ENCODE assay signal across 24 cellular contexts in genomic region chr11:79963886-79964660, GRCh38.
DNase-seq lines count a peak whose midpoint lies in the region; ATAC-seq and TF ChIP-seq lines count a peak whose summit lies in the region.
"Had no signal": no experiment of that assay in that cellular context is flagged by ENCODE, and none has a peak within 500 bp of the region (broad histone marks: within the 10 kb centered on the region; RNA-seq: fewer than 3 reads in every experiment).

No MANE protein-coding gene starts in this region.

- ATAC-seq in HG02588 (IDR thresholded peaks at IDR 0.05; ENCODE audit: unreplicated experiment): no peak
- ATAC-seq: GM23338, Right ventricle myocardium inferior had no signal

- H3K9me3 Mint-ChIP-seq in nephron progenitor cell: peaks cover 16% of the 10 kb centered on the region

- no peaks in the 10 kb centered on the region for H3K79me2 ChIP-seq in hepatocyte

- DNase-seq in NCI-H345 (lab: John Stamatoyannopoulos, UW) (peak; percentile 20), NCI-H345 treated with DMSO at 0.1 percent for 48 hours (lab: John Stamatoyannopoulos, UW; ENCODE audit: unreplicated experiment) (no peak), astrocyte of the hippocampus (ENCODE audit: low read depth, low spot score) (peak; percentile 12), nephron progenitor cell (peak; percentile 4), hepatocyte (ENCODE audit: low spot score) (no peak), NOMO-1 (lab: John Stamatoyannopoulos, UW; ENCODE audit: unreplicated experiment in 2 of 2) (no peak)
- DNase-seq: 8988T; DMS79 treated with DMSO at 0.1 percent for 48 hours; HCEC 1CT; Karpas-422; MG63; NCI-H1092 treated with DMSO at 0.1 percent for 48 hours; NCI-H1694; NCI-H2081 treated with DMSO at 0.1 percent for 48 hours; NCI-H2227 treated with DMSO at 0.1 percent for 48 hours; NCI-H524 treated with DMSO at 0.1 percent for 48 hours; NK-92 treated with Interleukin-12 subunit alpha and Interleukin-12 subunit beta, amount 100 ng/mL, for 24 hours had no signal

- WGBS in hepatocyte (ENCODE audit: low lambda C conversion rate, missing lambda C conversion rate): 67% methylated on average over 5 of the region's 5 CpGs

- H3K4me3 ChIP-seq in skeletal muscle tissue (ENCODE audit: low read length in 3 of 3) (peak overlapping the region in 2 of 3 donors; percentile 38 to 56), hepatocyte (no peak overlapping the region)
- H3K4me3 ChIP-seq: GM23338, MG63, SK-N-MC had no signal

- no peak overlapping the region for H2AFZ ChIP-seq in hepatocyte
- H2AFZ ChIP-seq: GM23338 had no signal

- no peaks in the 10 kb centered on the region for H3K9me2 ChIP-seq in hepatocyte (replicated peaks; ENCODE audit: insufficient read depth)

- no peak overlapping the region for H3K4me3 Mint-ChIP-seq in nephron progenitor cell
- H3K4me3 Mint-ChIP-seq: CD14-positive monocyte, GM23338, IgD-negative memory B cell had no signal

- TF ChIP-seq CTCF in nephron progenitor cell (IDR thresholded peaks at IDR 0.05) (no peak), hepatocyte (IDR thresholded peaks at IDR 0.05; ENCODE audit: poor library complexity) (no peak)

- H3K27me3 ChIP-seq in skeletal muscle tissue (ENCODE audit: control insufficient read depth in 3 of 3, insufficient read depth in 3 of 3, low read length in 3 of 3) (no peaks in the 10 kb centered on the region), hepatocyte (no peaks in the 10 kb centered on the region)
- H3K27me3 ChIP-seq: MG63 had no signal

- no peak overlapping the region for H3K4me2 ChIP-seq in hepatocyte
- H3K4me2 ChIP-seq: GM23338 had no signal

- peaks cover 0 to 4% (median 2%) of the 10 kb centered on the region in 3 donors for H3K9me3 ChIP-seq in skeletal muscle tissue (ENCODE audit: control insufficient read depth in 3 of 3, low read length in 3 of 3)
- no peaks in the 10 kb centered on the region for H3K9me3 ChIP-seq in hepatocyte (ENCODE audit: low read depth)
- H3K9me3 ChIP-seq: MG63 had no signal

- no peaks in the 10 kb centered on the region for H3K36me3 Mint-ChIP-seq in nephron progenitor cell (ENCODE audit: low read depth)
- H3K36me3 Mint-ChIP-seq: CD14-positive monocyte, IgD-negative memory B cell had no signal

- H3K9ac ChIP-seq in skeletal muscle tissue (ENCODE audit: low read depth in 1 of 3, low read length in 3 of 3): peak overlapping the region in 2 of 3 donors; percentile 46 to 57

- H3K4me1 ChIP-seq in skeletal muscle tissue (ENCODE audit: control insufficient read depth in 3 of 3, insufficient read depth in 3 of 3, low read length in 3 of 3) (no peaks in the 10 kb centered on the region), hepatocyte (ENCODE audit: insufficient read depth) (no peaks in the 10 kb centered on the region)

- H3K27me3 Mint-ChIP-seq in nephron progenitor cell (ENCODE audit: low read depth, poor library complexity): peaks cover 28% of the 10 kb centered on the region
- H3K27me3 Mint-ChIP-seq: IgD-negative memory B cell had no signal

- peaks cover 6% of the 10 kb centered on the region for H3K4me1 Mint-ChIP-seq in nephron progenitor cell
- H3K4me1 Mint-ChIP-seq: CD14-positive monocyte, GM23338, IgD-negative memory B cell had no signal

- H3K36me3 ChIP-seq in skeletal muscle tissue (ENCODE audit: control insufficient read depth in 3 of 3, insufficient read depth in 3 of 3, low read length in 3 of 3) (no peaks in the 10 kb centered on the region), hepatocyte (replicated peaks; ENCODE audit: insufficient read depth, low read depth) (peaks cover 3% of the 10 kb centered on the region)
- H3K36me3 ChIP-seq: MG63 had no signal

- H3K27ac Mint-ChIP-seq in nephron progenitor cell: no peak overlapping the region
- H3K27ac Mint-ChIP-seq: CD14-positive monocyte, GM23338 had no signal

- no peak overlapping the region for H3K27ac ChIP-seq in skeletal muscle tissue (ENCODE audit: low read depth, low read length)
- H3K27ac ChIP-seq in hepatocyte: no peak overlapping the region
- H3K27ac ChIP-seq: SK-N-MC had no signal

- H4K20me1 ChIP-seq in hepatocyte (ENCODE audit: insufficient read depth, poor library complexity, severe bottlenecking): no peaks in the 10 kb centered on the region

Comparison
In these comparisons a context has a peak if more than half of its experiments do, and no peak if none do; other contexts are left out.
1. DNase-seq: peak in NCI-H345 (single experiment), astrocyte of the hippocampus (single experiment) and nephron progenitor cell (single experiment); none in NCI-H345 treated with DMSO at 0.1 percent for 48 hours (single experiment), hepatocyte (single experiment) and NOMO-1 (0 of 2).